Comparison of ENCODE assay signal across 23 cellular contexts in genomic region chr10:119319920-119320258, GRCh38.
A peak's percentile ranks its signal among the peaks of the same experiment; 100 is the strongest.
DNase-seq lines count a peak whose midpoint lies in the region; ATAC-seq, FAIRE-seq and TF ChIP-seq lines count a peak whose summit lies in the region.
"Had no signal": no experiment of that assay in that cellular context is flagged by ENCODE, and none has a peak within 500 bp of the region (broad histone marks: within the 10 kb centered on the region; RNA-seq: fewer than 3 reads in every experiment).

No MANE protein-coding gene starts in this region.

- H3K27me3 ChIP-seq in left ventricle myocardium inferior (ENCODE audit: low read depth) (no peaks in the 10 kb centered on the region), right cardiac atrium (ENCODE audit: control insufficient read depth, insufficient read depth) (no peaks in the 10 kb centered on the region), H1 (replicated peaks in 1 of 4; ENCODE audit: control insufficient read depth in 3 of 4, extremely low read depth in 1 of 4, insufficient read depth in 3 of 4, low read length in 3 of 4) (no peaks in the 10 kb centered on the region), thyroid gland (no peaks in the 10 kb centered on the region)
- H3K27me3 ChIP-seq: SJCRH30 had no signal

- peaks cover 3% of the 10 kb centered on the region for H3K36me3 ChIP-seq in left ventricle myocardium inferior
- H3K36me3 ChIP-seq in H1 (ENCODE audit: control insufficient read depth in 2 of 4, insufficient read depth in 4 of 4, low read length in 3 of 4): no peaks in the 10 kb centered on the region
- H3K36me3 ChIP-seq in thyroid gland: no peaks in the 10 kb centered on the region
- H3K36me3 ChIP-seq: SJCRH30 had no signal

- no peak overlapping the region for H4K5ac ChIP-seq in H1 (ENCODE audit: insufficient read length, low read depth, low read length)

- TF ChIP-seq EP300 in H1 (IDR thresholded peaks at IDR 0.05; ENCODE audit: borderline replicate concordance in 1 of 2, low read depth in 2 of 2, low read length in 2 of 2): no peak

- no peak overlapping the region for H3K4ac ChIP-seq in H1 (replicated peaks; ENCODE audit: insufficient read length, low read depth, low read length)

- CTCF ChIA-PET in H1 (lab: Charles Lee; ENCODE audit: partially characterized antibody) (interaction anchor here (0.9 to 3.0 kb wide), 8 partner anchors 11 to 288 kb away, joined by 3 to 11 read pairs (median 4); no protein-coding TSS in a partner anchor), T-cell (lab: Charles Lee) (no interaction called here)

- no peak overlapping the region for H3K18ac ChIP-seq in H1 (ENCODE audit: extremely low read depth, low read length)

- H3K27me3 Mint-ChIP-seq in naive B cell (no peaks in the 10 kb centered on the region), T-cell (no peaks in the 10 kb centered on the region)
- H3K27me3 Mint-ChIP-seq: CD4-positive, CD25-positive, alpha-beta regulatory T cell; IgD-negative memory B cell had no signal

- no peak overlapping the region for H3K56ac ChIP-seq in H1 (replicated peaks; ENCODE audit: insufficient read length, low read depth, low read length)

- H3K9me3 ChIP-seq in left ventricle myocardium inferior (replicated peaks) (peaks cover 4% of the 10 kb centered on the region), right cardiac atrium (ENCODE audit: control insufficient read depth, low read length) (no peaks in the 10 kb centered on the region), H1 (ENCODE audit: insufficient read depth in 2 of 2, low read depth in 1 of 2, low read length in 1 of 2) (no peaks in the 10 kb centered on the region), thyroid gland (no peaks in the 10 kb centered on the region)
- H3K9me3 ChIP-seq: SJCRH30 had no signal

- peaks cover 95% of the 10 kb centered on the region for H3K4me1 ChIP-seq in left ventricle myocardium inferior
- peaks cover 50% of the 10 kb centered on the region for H3K4me1 ChIP-seq in right cardiac atrium (ENCODE audit: control insufficient read depth, insufficient read depth, low read length)
- peaks cover 12 to 33% (median 23%) of the 10 kb centered on the region in 4 experiments for H3K4me1 ChIP-seq in H1 (replicated peaks in 1 of 4; ENCODE audit: control insufficient read depth in 3 of 4, insufficient read depth in 4 of 4, low read length in 3 of 4)
- peaks cover 35 to 60% of the 10 kb centered on the region in 2 donors for H3K4me1 ChIP-seq in thyroid gland

- no peak for TF ChIP-seq CTCF in left ventricle myocardium inferior (IDR thresholded peaks at IDR 0.05; ENCODE audit: borderline replicate concordance)
- TF ChIP-seq CTCF in H1 (IDR thresholded peaks at IDR 0.05; ENCODE audit: control extremely low read depth in 1 of 3, insufficient read depth in 1 of 3, low read depth in 1 of 3, low read length in 3 of 3): no peak
- TF ChIP-seq CTCF in thyroid gland (IDR thresholded peaks at IDR 0.05): no peak

- H2BK15ac ChIP-seq in H1 (ENCODE audit: low read length): no peak overlapping the region

- peaks cover 0 to 13% (median 4%) of the 10 kb centered on the region in 7 donors for H3K9me3 Mint-ChIP-seq in naive B cell
- no peaks in the 10 kb centered on the region for H3K9me3 Mint-ChIP-seq in T-cell
- H3K9me3 Mint-ChIP-seq: CD4-positive, CD25-positive, alpha-beta regulatory T cell had no signal

- no peak overlapping the region for H2BK20ac ChIP-seq in H1 (ENCODE audit: low read length)

- H2BK120ac ChIP-seq in H1 (replicated peaks; ENCODE audit: low read depth, low read length): no peak overlapping the region

- H3K27ac ChIP-seq in left ventricle myocardium inferior (replicated peaks) (peak overlapping the region; percentile 45), right cardiac atrium (ENCODE audit: low read length) (no peak overlapping the region), H1 (ENCODE audit: low read depth, low read length) (no peak overlapping the region), thyroid gland (peak overlapping the region in 2 of 3 donors; percentile 56 to 65)
- H3K27ac ChIP-seq: SJCRH30 had no signal

- TF ChIP-seq POLR2A in H1 (IDR thresholded peaks at IDR 0.05; ENCODE audit: control extremely low read depth in 1 of 2, low read depth in 2 of 2, low read length in 2 of 2) (no peak), thyroid gland (IDR thresholded peaks at IDR 0.05) (no peak)

- H3K27ac Mint-ChIP-seq in naive B cell (peak overlapping the region in 5 of 6 donors; percentile 14 to 93 (median 83)), T-cell (no peak overlapping the region)
- H3K27ac Mint-ChIP-seq: GM23338 had no signal

- no peak overlapping the region for H2AFZ ChIP-seq in H1 (ENCODE audit: low read length)
- H2AFZ ChIP-seq: GM23338 had no signal

- no peak overlapping the region for H4K91ac ChIP-seq in H1 (replicated peaks; ENCODE audit: insufficient read length, low read length)

- no peaks in the 10 kb centered on the region for H3K79me1 ChIP-seq in H1 (ENCODE audit: low read depth, low read length)

- intact Hi-C loops in left ventricle myocardium inferior (cut with micrococcal nuclease): no loop called here
- intact Hi-C loops in right cardiac atrium (cut with DNase I): no loop called here
- intact Hi-C loops in thyroid gland (cut with DNase I): loop anchor here (5.0 kb wide), 1 partner anchor 113 kb away; the partner anchor contains the start of gene GRK5

- ATAC-seq in right cardiac atrium (no peak), naive B cell (ENCODE audit: low read depth in 2 of 2) (no peak), T-cell (replicated peaks in 1 of 4) (no peak), esophagus mucosa (no peak)
- ATAC-seq: GM12878, GM23338 had no signal

- H3K4me3 ChIP-seq in left ventricle myocardium inferior (no peak overlapping the region), right cardiac atrium (ENCODE audit: low read length) (no peak overlapping the region), H1 (ENCODE audit: extremely low read depth in 1 of 4, insufficient read depth in 2 of 4, low read depth in 3 of 4, low read length in 4 of 4) (no peak overlapping the region), thyroid gland (replicated peaks in 1 of 3) (no peak overlapping the region)
- H3K4me3 ChIP-seq: GM12878, GM23338, SJCRH30 had no signal

- H3K23me2 ChIP-seq in H1 (ENCODE audit: low read depth, low read length): no peaks in the 10 kb centered on the region; the same call in 1 of the 2 replicates

- H3K4me2 ChIP-seq in H1 (ENCODE audit: insufficient read depth in 1 of 2, low read depth in 2 of 2, low read length in 2 of 2): no peak overlapping the region
- H3K4me2 ChIP-seq: GM23338 had no signal

- H2AK5ac ChIP-seq in H1 (ENCODE audit: low read depth, low read length): no peak overlapping the region

- FAIRE-seq in H1 (lab: Jason Lieb, UNC) (no peak), urothelium cell line (lab: Jason Lieb, UNC) (no peak)
- FAIRE-seq: GM12878, HTR-8/SVneo had no signal

- H3K36me3 Mint-ChIP-seq in naive B cell (peaks cover 7 to 18% of the 10 kb centered on the region in 2 donors), T-cell (peaks cover 12% of the 10 kb centered on the region)

- H3K23ac ChIP-seq in H1 (ENCODE audit: insufficient read length): no peak overlapping the region

- H4K20me1 ChIP-seq in H1 (replicated peaks in 1 of 2; ENCODE audit: control insufficient read depth in 1 of 2, insufficient read depth in 2 of 2, low read length in 2 of 2): no peaks in the 10 kb centered on the region

- no peak for TF ChIP-seq RAD21 in H1 (IDR thresholded peaks at IDR 0.05 in 1 of 2, conservative IDR thresholded peaks at IDR 0.05 in 1 of 2; ENCODE audit: low read depth in 2 of 2, low read length in 2 of 2)

- 0 out of 2 replicates have a peak overlapping the region, but pooled peaks have one; percentile 62 for H2BK12ac ChIP-seq in H1 (ENCODE audit: low read depth, low read length)

- DNase-seq in left ventricle myocardium inferior (no peak), right cardiac atrium (no peak), H1 (ENCODE audit: low read depth in 1 of 2, low spot score in 2 of 2) (no peak), naive B cell (no peak), thyroid gland (no peak), T-cell (no peak), urothelium cell line (ENCODE audit: low spot score) (no peak)
- DNase-seq: CD4-positive, CD25-positive, alpha-beta regulatory T cell; DND-41; HCEC 1CT; NCI-H1105; NCI-H146; NCI-H2029; NCI-H2171; NCI-H345; NCI-H524; NCI-H82; SJCRH30 had no signal

- no peak overlapping the region for H3K14ac ChIP-seq in H1 (ENCODE audit: insufficient read length)

- H3K9ac ChIP-seq in H1 (replicated peaks in 1 of 4; ENCODE audit: extremely low read depth in 1 of 4, low read depth in 3 of 4, low read length in 3 of 4): no peak overlapping the region

- no peak overlapping the region; the same call in 1 of the 2 replicates for H4K8ac ChIP-seq in H1 (ENCODE audit: extremely low read depth, insufficient read depth, low read length)

- peak overlapping the region in 3 of 8 donors; percentile 38 to 66 (median 50) for H3K4me3 Mint-ChIP-seq in naive B cell
- no peak overlapping the region for H3K4me3 Mint-ChIP-seq in T-cell
- H3K4me3 Mint-ChIP-seq: GM23338 had no signal

- no peaks in the 10 kb centered on the region for H3K79me2 ChIP-seq in H1 (ENCODE audit: control insufficient read depth in 1 of 2, insufficient read depth in 2 of 2, low read length in 2 of 2)

- 90% methylated on average over 3 of the region's 3 CpGs for WGBS in right cardiac atrium
- 87% methylated on average over 3 of the region's 3 CpGs; no CpG with 5 or more reads in 1 of the 2 experiments for WGBS in H1 (ENCODE audit: extremely low coverage in 1 of 2, insufficient coverage in 1 of 2, insufficient read length in 1 of 2, insufficient replicate concordance in 2 of 2, low coverage in 1 of 2, low lambda C conversion rate in 2 of 2, missing lambda C conversion rate in 1 of 2), 2 experiments
- WGBS in thyroid gland, 2 donors: 81 to 82% methylated on average over 3 of the region's 3 CpGs

- H2BK5ac ChIP-seq in H1 (ENCODE audit: low read depth, low read length): no peak overlapping the region

- peaks cover 77 to 95% (median 92%) of the 10 kb centered on the region in 3 donors for H3K4me1 Mint-ChIP-seq in naive B cell
- peaks cover 47 to 62% (median 61%) of the 10 kb centered on the region in 3 donors for H3K4me1 Mint-ChIP-seq in T-cell

- POLR2A ChIA-PET in H1 (lab: Charles Lee; ENCODE audit: partially characterized antibody) (interaction anchor here (0.9 kb wide), 1 partner anchor 16 kb away, joined by 3 read pairs; no protein-coding TSS in a partner anchor), T-cell (lab: Charles Lee) (interaction anchor here in 1 of 2 donors (0.5 kb wide), 1 partner anchor 12 kb away, joined by 3 read pairs; no protein-coding TSS in a partner anchor)

TF ChIP-seq in H1, 55 proteins besides CTCF, POLR2A, EP300 and RAD21:
- no peak for TF ChIP-seq KDM4A (IDR thresholded peaks at IDR 0.05; ENCODE audit: low read depth, low read length, severe bottlenecking)
- TF ChIP-seq SIRT6 (IDR thresholded peaks at IDR 0.05; ENCODE audit: low read length): no peak
- no peak for TF ChIP-seq EZH2 (IDR thresholded peaks at IDR 0.05; ENCODE audit: low read depth, low read length, severe bottlenecking)

Comparison
In these comparisons a context has a peak if more than half of its experiments do, and no peak if none do; other contexts are left out.
1. H3K27ac ChIP-seq: peak in left ventricle myocardium inferior (single experiment) and thyroid gland (2 of 3); none in right cardiac atrium (single experiment) and H1 (single experiment).
2. H3K27ac Mint-ChIP-seq: peak in naive B cell (5 of 6); none in T-cell (0 of 2).